Comparison of ENCODE assay signal across 20 cellular contexts in genomic region chr3:99856437-99857220, GRCh38. TPM values are rescaled to one million over a fixed set of nuclear protein-coding genes. Genes with fewer than 3 reads are reported as not detected.
A peak's percentile ranks its signal among the peaks of the same experiment; 100 is the strongest.
DNase-seq lines count a peak whose midpoint lies in the region; ATAC-seq and TF ChIP-seq lines count a peak whose summit lies in the region.
"Had no signal": no experiment of that assay in that cellular context is flagged by ENCODE, and none has a peak within 500 bp of the region (broad histone marks: within the 10 kb centered on the region; RNA-seq: fewer than 3 reads in every experiment).

No MANE protein-coding gene starts in this region.

- H3K27ac Mint-ChIP-seq in activated CD4-positive, alpha-beta T cell treated with anti-CD3 and anti-CD28 coated beads for 36 hours, result no peak overlapping the region
- H3K27ac Mint-ChIP-seq in chondrocyte (ENCODE audit: unreplicated experiment), result peak overlapping the region; percentile 50
- peak overlapping the region; percentile 9 for H3K27ac Mint-ChIP-seq in stimulated activated naive B cell treated with anti-CD40 and anti-IgM and Interleukin-4, amounts not matched to agents 10 μg/mL and 1 μg/mL and 100 μg/mL, for 72 hours
- H3K27ac Mint-ChIP-seq in CD8-positive, alpha-beta memory T cell, result no peak overlapping the region
- H3K27ac Mint-ChIP-seq: endodermal cell, WTC11 had no signal

- DNase-seq in activated CD4-positive, alpha-beta T cell treated with anti-CD3 and anti-CD28 coated beads for 36 hours, result no peak
- DNase-seq in activated CD4-positive, alpha-beta T cell treated with anti-CD3 and anti-CD28 coated beads for 4 hours, result no peak
- DNase-seq in chondrocyte (ENCODE audit: low spot score), result no peak
- no peak for DNase-seq in stimulated activated naive B cell treated with anti-CD40 and anti-IgM and Interleukin-4, amounts not matched to agents 10 μg/mL and 1 μg/mL and 100 μg/mL, for 72 hours
- no peak for DNase-seq in lower lobe of right lung
- no peak for DNase-seq in KBM-7
- no peak for DNase-seq in CD8-positive, alpha-beta memory T cell
- DNase-seq: endodermal cell; heart right ventricle; left ventricle myocardium superior; mucosa of descending colon; Peyer's patch; retina; stimulated activated CD4-positive, alpha-beta T cell treated with anti-CD3 and anti-CD28 coated beads, Interleukin-15, amount 100 ng/mL, for 24 hours; stimulated activated naive CD4-positive, alpha-beta T cell; upper lobe of left lung had no signal

- H3K27me3 ChIP-seq in lower lobe of right lung (ENCODE audit: low read depth), result no peaks in the 10 kb centered on the region
- H3K27me3 ChIP-seq in CD8-positive, alpha-beta memory T cell (ENCODE audit: insufficient read depth, low read length, poor library complexity, severe bottlenecking), result no peaks in the 10 kb centered on the region
- H3K27me3 ChIP-seq: BLaER1, heart right ventricle, neutrophil, Peyer's patch, upper lobe of left lung had no signal

- H3K27ac ChIP-seq in lower lobe of right lung, result no peak overlapping the region
- H3K27ac ChIP-seq in CD8-positive, alpha-beta memory T cell (ENCODE audit: low read depth, low read length), result no peak overlapping the region
- H3K27ac ChIP-seq: BLaER1, heart right ventricle, neutrophil, upper lobe of left lung had no signal

- H3K9me3 ChIP-seq in lower lobe of right lung, result no peaks in the 10 kb centered on the region
- no peaks in the 10 kb centered on the region for H3K9me3 ChIP-seq in CD8-positive, alpha-beta memory T cell (ENCODE audit: low read length)
- H3K9me3 ChIP-seq: BLaER1, heart right ventricle, mucosa of descending colon, neutrophil, Peyer's patch, upper lobe of left lung had no signal

- H3K4me1 Mint-ChIP-seq in activated CD4-positive, alpha-beta T cell treated with anti-CD3 and anti-CD28 coated beads for 36 hours, result peaks cover 14% of the 10 kb centered on the region
- H3K4me1 Mint-ChIP-seq in chondrocyte (ENCODE audit: low read depth), result peaks cover 91% of the 10 kb centered on the region
- H3K4me1 Mint-ChIP-seq in stimulated activated naive B cell treated with anti-CD40 and anti-IgM and Interleukin-4, amounts not matched to agents 10 μg/mL and 1 μg/mL and 100 μg/mL, for 72 hours, result peaks cover 9 to 39% of the 10 kb centered on the region in 2 donors
- no peaks in the 10 kb centered on the region for H3K4me1 Mint-ChIP-seq in CD8-positive, alpha-beta memory T cell

- H3K4me3 ChIP-seq in lower lobe of right lung, result no peak overlapping the region
- H3K4me3 ChIP-seq in CD8-positive, alpha-beta memory T cell (ENCODE audit: low read length), result no peak overlapping the region
- H3K4me3 ChIP-seq: BLaER1, heart right ventricle, mucosa of descending colon, Peyer's patch, upper lobe of left lung had no signal

- POLR2A ChIA-PET in activated CD4-positive, alpha-beta T cell treated with anti-CD3 and anti-CD28 coated beads for 36 hours (lab: Charles Lee), result interaction anchor here (1.0 kb wide), 1 partner anchor 11 kb away, joined by 4 read pairs; no protein-coding TSS in a partner anchor
- POLR2A ChIA-PET in CD8-positive, alpha-beta memory T cell (lab: Charles Lee), result no interaction called here

- TF ChIP-seq CTCF in chondrocyte (IDR thresholded peaks at IDR 0.05) (no peak), lower lobe of right lung (IDR thresholded peaks at IDR 0.05) (no peak)

- CTCF ChIA-PET in activated CD4-positive, alpha-beta T cell treated with anti-CD3 and anti-CD28 coated beads for 36 hours (lab: Charles Lee), result interaction anchor here (0.7 kb wide), 1 partner anchor 10 kb away, joined by 5 read pairs; no protein-coding TSS in a partner anchor
- CTCF ChIA-PET in CD8-positive, alpha-beta memory T cell (lab: Charles Lee), result no interaction called here

- intact Hi-C loops in activated CD4-positive, alpha-beta T cell treated with anti-CD3 and anti-CD28 coated beads for 36 hours (cut with DNase I, micrococcal nuclease), result loop anchor here in 1 of 2 experiments (2.0 kb wide), 1 partner anchor 16 kb away; no protein-coding TSS in a partner anchor
- intact Hi-C loops in lower lobe of right lung (cut with DNase I), result no loop called here

- in situ Hi-C loops in KBM-7 (cut with MboI; ENCODE audit: low pct_unique_long_range_greater_than_20kb, low sequenced_read_pairs), result loop anchor here (25.0 kb wide), 1 partner anchor 206 kb away; no protein-coding TSS in a partner anchor

- H3K36me3 ChIP-seq in lower lobe of right lung, result peaks cover 4% of the 10 kb centered on the region
- no peaks in the 10 kb centered on the region for H3K36me3 ChIP-seq in CD8-positive, alpha-beta memory T cell (ENCODE audit: insufficient read depth, low read length)
- H3K36me3 ChIP-seq: BLaER1, neutrophil, Peyer's patch had no signal

- H3K27me3 Mint-ChIP-seq in activated CD4-positive, alpha-beta T cell treated with anti-CD3 and anti-CD28 coated beads for 36 hours, result no peaks in the 10 kb centered on the region
- H3K27me3 Mint-ChIP-seq in chondrocyte (ENCODE audit: low read depth), result no peaks in the 10 kb centered on the region
- no peaks in the 10 kb centered on the region for H3K27me3 Mint-ChIP-seq in stimulated activated naive B cell treated with anti-CD40 and anti-IgM and Interleukin-4, amounts not matched to agents 10 μg/mL and 1 μg/mL and 100 μg/mL, for 72 hours
- H3K27me3 Mint-ChIP-seq in CD8-positive, alpha-beta memory T cell, result peaks cover 0 to 4% of the 10 kb centered on the region in 2 donors

- H3K9me3 Mint-ChIP-seq in activated CD4-positive, alpha-beta T cell treated with anti-CD3 and anti-CD28 coated beads for 36 hours (ENCODE audit: low read depth), result no peaks in the 10 kb centered on the region
- H3K9me3 Mint-ChIP-seq in chondrocyte (ENCODE audit: low read depth), result no peaks in the 10 kb centered on the region
- no peaks in the 10 kb centered on the region for H3K9me3 Mint-ChIP-seq in stimulated activated naive B cell treated with anti-CD40 and anti-IgM and Interleukin-4, amounts not matched to agents 10 μg/mL and 1 μg/mL and 100 μg/mL, for 72 hours
- H3K9me3 Mint-ChIP-seq in CD8-positive, alpha-beta memory T cell, result no peaks in the 10 kb centered on the region
- H3K9me3 Mint-ChIP-seq: endodermal cell, WTC11 had no signal

- peak; percentile 90 for ATAC-seq in activated CD4-positive, alpha-beta T cell treated with anti-CD3 and anti-CD28 coated beads for 36 hours
- ATAC-seq in HG02884 (IDR thresholded peaks at IDR 0.05; ENCODE audit: unreplicated experiment), result peak; percentile 50
- peak; percentile 75 to 78 for ATAC-seq in stimulated activated naive B cell treated with anti-CD40 and anti-IgM and Interleukin-4, amounts not matched to agents 10 μg/mL and 1 μg/mL and 100 μg/mL, for 72 hours (replicated peaks)
- no peak for ATAC-seq in lower lobe of right lung
- ATAC-seq: heart right ventricle, left ventricle myocardium superior, mucosa of descending colon had no signal

- no peak overlapping the region for H3K4me3 Mint-ChIP-seq in activated CD4-positive, alpha-beta T cell treated with anti-CD3 and anti-CD28 coated beads for 36 hours
- H3K4me3 Mint-ChIP-seq in chondrocyte (ENCODE audit: unreplicated experiment), result no peak overlapping the region
- no peak overlapping the region for H3K4me3 Mint-ChIP-seq in stimulated activated naive B cell treated with anti-CD40 and anti-IgM and Interleukin-4, amounts not matched to agents 10 μg/mL and 1 μg/mL and 100 μg/mL, for 72 hours
- H3K4me3 Mint-ChIP-seq in CD8-positive, alpha-beta memory T cell, result no peak overlapping the region
- H3K4me3 Mint-ChIP-seq: endodermal cell, WTC11 had no signal

- H3K36me3 Mint-ChIP-seq in activated CD4-positive, alpha-beta T cell treated with anti-CD3 and anti-CD28 coated beads for 36 hours (ENCODE audit: low read depth), result peaks cover 4% of the 10 kb centered on the region
- peaks cover 26% of the 10 kb centered on the region for H3K36me3 Mint-ChIP-seq in chondrocyte (ENCODE audit: low read depth)
- H3K36me3 Mint-ChIP-seq in stimulated activated naive B cell treated with anti-CD40 and anti-IgM and Interleukin-4, amounts not matched to agents 10 μg/mL and 1 μg/mL and 100 μg/mL, for 72 hours, result peaks cover 2 to 21% of the 10 kb centered on the region in 2 donors
- peaks cover 0 to 4% (median 0%) of the 10 kb centered on the region in 3 donors for H3K36me3 Mint-ChIP-seq in CD8-positive, alpha-beta memory T cell
- H3K36me3 Mint-ChIP-seq: WTC11 had no signal

- H3K4me1 ChIP-seq in lower lobe of right lung, result peaks cover 7% of the 10 kb centered on the region
- H3K4me1 ChIP-seq in CD8-positive, alpha-beta memory T cell (ENCODE audit: insufficient read depth, low read length), result no peaks in the 10 kb centered on the region
- H3K4me1 ChIP-seq: BLaER1, Peyer's patch had no signal

RNA-seq across cellular contexts. Expression of gene CMSS1, which starts 39.0 kb away (rescaled TPM):
- 10 to 100 TPM; 94.0 to 96.3 TPM for total RNA-seq in activated CD4-positive, alpha-beta T cell treated with anti-CD3 and anti-CD28 coated beads for 36 hours
- total RNA-seq in chondrocyte (19.5 to 57.6 TPM (median 22.3 TPM) in 3 replicates), lower lobe of right lung (17.3 TPM)
- 100 to 1,000 TPM; 140 to 143 TPM for total RNA-seq in CD8-positive, alpha-beta memory T cell
- 16.8 TPM for polyA plus RNA-seq in CD8-positive, alpha-beta memory T cell

Comparison
In these comparisons a context has a peak if more than half of its experiments do, and no peak if none do; other contexts are left out.
1. ATAC-seq: peak in activated CD4-positive, alpha-beta T cell treated with anti-CD3 and anti-CD28 coated beads for 36 hours (single experiment), HG02884 (single experiment) and stimulated activated naive B cell treated with anti-CD40 and anti-IgM and Interleukin-4, amounts not matched to agents 10 μg/mL and 1 μg/mL and 100 μg/mL, for 72 hours (2 of 2); none in lower lobe of right lung (0 of 2).
2. H3K27ac Mint-ChIP-seq: peak in chondrocyte (single experiment) and stimulated activated naive B cell treated with anti-CD40 and anti-IgM and Interleukin-4, amounts not matched to agents 10 μg/mL and 1 μg/mL and 100 μg/mL, for 72 hours (single experiment); none in activated CD4-positive, alpha-beta T cell treated with anti-CD3 and anti-CD28 coated beads for 36 hours (single experiment) and CD8-positive, alpha-beta memory T cell (0 of 8).